Comparison of ENCODE assay signal across 9 cellular contexts in genomic region chr17:62720126-62720850, GRCh38.
DNase-seq lines count a peak whose midpoint lies in the region; ATAC-seq and TF ChIP-seq lines count a peak whose summit lies in the region.
"Had no signal": no experiment of that assay in that cellular context is flagged by ENCODE, and none has a peak within 500 bp of the region (broad histone marks: within the 10 kb centered on the region; RNA-seq: fewer than 3 reads in every experiment).

No MANE protein-coding gene starts in this region.

- H2AFZ ChIP-seq in ACC112 (ENCODE audit: low read length, unreplicated experiment), result peak overlapping the region; percentile 5
- H2AFZ ChIP-seq in PC-3 (ENCODE audit: low read length), result peak overlapping the region; percentile 42
- H2AFZ ChIP-seq in hepatocyte, result no peak overlapping the region

- no peak overlapping the region for H3K9ac ChIP-seq in PC-3 (ENCODE audit: low read length)

- no peaks in the 10 kb centered on the region for H3K9me2 ChIP-seq in PC-3 (replicated peaks; ENCODE audit: low read length)
- H3K9me2 ChIP-seq in hepatocyte (replicated peaks; ENCODE audit: insufficient read depth), result no peaks in the 10 kb centered on the region

- 77% methylated on average over 3 of the region's 3 CpGs for WGBS in hepatocyte (ENCODE audit: low lambda C conversion rate, missing lambda C conversion rate)

- no peaks in the 10 kb centered on the region for H3F3A ChIP-seq in PC-3 (ENCODE audit: low read length, unreplicated experiment)

- H4K20me1 ChIP-seq in PC-3 (ENCODE audit: low read length) (no peaks in the 10 kb centered on the region), hepatocyte (ENCODE audit: insufficient read depth, poor library complexity, severe bottlenecking) (no peaks in the 10 kb centered on the region)

- H3K4me1 ChIP-seq in ACC112 (ENCODE audit: control insufficient read depth, insufficient read depth, low read length, unreplicated experiment) (peaks cover 3% of the 10 kb centered on the region), PC-3 (ENCODE audit: insufficient read depth, low read length) (peaks cover 11% of the 10 kb centered on the region), hepatocyte (ENCODE audit: insufficient read depth) (no peaks in the 10 kb centered on the region)

- intact Hi-C loops in PC-3 (cut with micrococcal nuclease), result no loop called here

- no peaks in the 10 kb centered on the region for H3K79me2 ChIP-seq in ACC112 (ENCODE audit: control insufficient read depth, insufficient read depth, low read length, unreplicated experiment)
- H3K79me2 ChIP-seq in PC-3 (ENCODE audit: low read length), result no peaks in the 10 kb centered on the region
- no peaks in the 10 kb centered on the region for H3K79me2 ChIP-seq in hepatocyte

- H3K4me2 ChIP-seq in PC-3 (ENCODE audit: low read length) (no peak overlapping the region), hepatocyte (no peak overlapping the region)

- no TSS peak for BruUV-seq in PC-3 (replicated peaks; lab: Mats Ljungman, UMichigan)

- POLR2A ChIA-PET in PC-3 (lab: Charles Lee; ENCODE audit: unreplicated experiment), result no interaction called here

- no peaks in the 10 kb centered on the region for H3K27me3 ChIP-seq in ACC112 (ENCODE audit: insufficient read depth, low read length)
- H3K27me3 ChIP-seq in PC-3 (ENCODE audit: low read length), result no peaks in the 10 kb centered on the region
- H3K27me3 ChIP-seq in hepatocyte, result no peaks in the 10 kb centered on the region

- H3K36me3 ChIP-seq in ACC112 (ENCODE audit: insufficient read depth, low read length), result no peaks in the 10 kb centered on the region
- no peaks in the 10 kb centered on the region for H3K36me3 ChIP-seq in PC-3 (ENCODE audit: low read depth, low read length)
- no peaks in the 10 kb centered on the region for H3K36me3 ChIP-seq in hepatocyte (replicated peaks; ENCODE audit: insufficient read depth, low read depth)

- peak; percentile 64 for DNase-seq in PC-3
- DNase-seq in hepatocyte (ENCODE audit: low spot score), result no peak
- DNase-seq: NCI-H1092 had no signal

- H3K27ac ChIP-seq in ACC112 (ENCODE audit: low read depth, low read length), result no peak overlapping the region
- H3K27ac ChIP-seq in PC-3 (ENCODE audit: low read length), result no peak overlapping the region
- H3K27ac ChIP-seq in hepatocyte, result no peak overlapping the region

- H3K4me3 ChIP-seq in ACC112 (ENCODE audit: low read depth, low read length) (no peak overlapping the region), PC-3 (ENCODE audit: low read length) (no peak overlapping the region), hepatocyte (no peak overlapping the region)

- TF ChIP-seq CTCF in GM12872 (IDR thresholded peaks at IDR 0.05; ENCODE audit: insufficient read depth, low read depth, low read length) (peak; percentile 22; the same call in 2 of the 3 replicates), PC-3 (conservative IDR thresholded peaks at IDR 0.05; ENCODE audit: low read depth, low read length) (peak; percentile 70), hepatocyte (IDR thresholded peaks at IDR 0.05; ENCODE audit: poor library complexity) (peak; percentile 7)

- ATAC-seq in PC-3 (peak; percentile 72), GM21381 (IDR thresholded peaks at IDR 0.05; ENCODE audit: unreplicated experiment) (no peak), GM21423 (IDR thresholded peaks at IDR 0.05; ENCODE audit: unreplicated experiment) (no peak), HG03520 (IDR thresholded peaks at IDR 0.05; ENCODE audit: unreplicated experiment) (no peak), GM19395 (IDR thresholded peaks at IDR 0.05; ENCODE audit: unreplicated experiment) (no peak)

- H3K9me3 ChIP-seq in PC-3 (ENCODE audit: low read length), result no peaks in the 10 kb centered on the region
- H3K9me3 ChIP-seq in hepatocyte (ENCODE audit: low read depth), result no peaks in the 10 kb centered on the region

- CTCF ChIA-PET in PC-3 (lab: Charles Lee), result interaction anchor here (0.6 to 1.2 kb wide), 3 partner anchors 48 to 58 kb away, joined by 3 to 12 read pairs (median 3); no protein-coding TSS in a partner anchor

Comparison
In these comparisons a context has a peak if more than half of its experiments do, and no peak if none do; other contexts are left out.
1. CTCF ChIP-seq: peak in every context shown above with its lines; median percentile 70 in PC-3; 22 in GM12872; 7 in hepatocyte.